Comparison of ENCODE assay signal across 15 cellular contexts in genomic region chr2:234401376-234401775, GRCh38.
DNase-seq lines count a peak whose midpoint lies in the region; ATAC-seq and TF ChIP-seq lines count a peak whose summit lies in the region.
"Had no signal": no experiment of that assay in that cellular context is flagged by ENCODE, and none has a peak within 500 bp of the region (broad histone marks: within the 10 kb centered on the region; RNA-seq: fewer than 3 reads in every experiment).

No MANE protein-coding gene starts in this region.

- ATAC-seq in activated naive CD8-positive, alpha-beta T cell treated with anti-CD3 and anti-CD28 coated beads, Interleukin-2, amount 50 U/mL, for 24 hours = peak; percentile 68
- ATAC-seq in HG03175 (IDR thresholded peaks at IDR 0.05; ENCODE audit: unreplicated experiment) = no peak
- ATAC-seq: CD8-positive, alpha-beta T cell had no signal

- H3K9me3 Mint-ChIP-seq in activated naive CD4-positive, alpha-beta T cell treated with anti-CD3 and anti-CD28 coated beads, Interleukin-2, amount 50 U/mL, for 24 hours = no peaks in the 10 kb centered on the region
- peaks cover 8% of the 10 kb centered on the region for H3K9me3 Mint-ChIP-seq in T-helper 2 cell treated with Interferon-gamma antibody and Interleukin-4, amounts not matched to agents 5 μg/mL and 100 μg/mL, for 36 hours
- H3K9me3 Mint-ChIP-seq in activated naive CD8-positive, alpha-beta T cell treated with anti-CD3 and anti-CD28 coated beads, Interleukin-2, amount 50 U/mL, for 24 hours = no peaks in the 10 kb centered on the region
- H3K9me3 Mint-ChIP-seq in Calu3 (ENCODE audit: low read depth, unreplicated experiment) = no peaks in the 10 kb centered on the region
- H3K9me3 Mint-ChIP-seq: CD8-positive, alpha-beta T cell had no signal

- no peak overlapping the region for H3K27ac Mint-ChIP-seq in activated naive CD4-positive, alpha-beta T cell treated with anti-CD3 and anti-CD28 coated beads, Interleukin-2, amount 50 U/mL, for 24 hours
- peak overlapping the region; percentile 81 for H3K27ac Mint-ChIP-seq in T-helper 2 cell treated with Interferon-gamma antibody and Interleukin-4, amounts not matched to agents 5 μg/mL and 100 μg/mL, for 36 hours
- H3K27ac Mint-ChIP-seq in activated naive CD8-positive, alpha-beta T cell treated with anti-CD3 and anti-CD28 coated beads, Interleukin-2, amount 50 U/mL, for 24 hours = peak overlapping the region; percentile 34
- no peak overlapping the region for H3K27ac Mint-ChIP-seq in Calu3 (ENCODE audit: unreplicated experiment)
- H3K27ac Mint-ChIP-seq: CD8-positive, alpha-beta T cell had no signal

- no peaks in the 10 kb centered on the region for H3K27me3 Mint-ChIP-seq in activated naive CD4-positive, alpha-beta T cell treated with anti-CD3 and anti-CD28 coated beads, Interleukin-2, amount 50 U/mL, for 24 hours
- H3K27me3 Mint-ChIP-seq in T-helper 2 cell treated with Interferon-gamma antibody and Interleukin-4, amounts not matched to agents 5 μg/mL and 100 μg/mL, for 36 hours (ENCODE audit: low read depth) = no peaks in the 10 kb centered on the region
- H3K27me3 Mint-ChIP-seq in activated naive CD8-positive, alpha-beta T cell treated with anti-CD3 and anti-CD28 coated beads, Interleukin-2, amount 50 U/mL, for 24 hours = peaks cover 1% of the 10 kb centered on the region
- H3K27me3 Mint-ChIP-seq in Calu3 (ENCODE audit: unreplicated experiment) = no peaks in the 10 kb centered on the region

- BruUV-seq in Calu3 (replicated peaks; lab: Mats Ljungman, UMichigan) = no TSS peak

- intact Hi-C loops in Calu3 (cut with micrococcal nuclease; ENCODE audit: unreplicated experiment) = no loop called here

- H3K4me3 Mint-ChIP-seq in activated naive CD4-positive, alpha-beta T cell treated with anti-CD3 and anti-CD28 coated beads, Interleukin-2, amount 50 U/mL, for 24 hours = peak overlapping the region; percentile 15
- H3K4me3 Mint-ChIP-seq in T-helper 2 cell treated with Interferon-gamma antibody and Interleukin-4, amounts not matched to agents 5 μg/mL and 100 μg/mL, for 36 hours = peak overlapping the region; percentile 17
- no peak overlapping the region for H3K4me3 Mint-ChIP-seq in activated naive CD8-positive, alpha-beta T cell treated with anti-CD3 and anti-CD28 coated beads, Interleukin-2, amount 50 U/mL, for 24 hours
- H3K4me3 Mint-ChIP-seq in Calu3 (ENCODE audit: low read depth, unreplicated experiment) = no peak overlapping the region
- H3K4me3 Mint-ChIP-seq: CD8-positive, alpha-beta T cell had no signal

- H3K4me1 Mint-ChIP-seq in activated naive CD4-positive, alpha-beta T cell treated with anti-CD3 and anti-CD28 coated beads, Interleukin-2, amount 50 U/mL, for 24 hours = peaks cover 60% of the 10 kb centered on the region
- peaks cover 55% of the 10 kb centered on the region for H3K4me1 Mint-ChIP-seq in T-helper 2 cell treated with Interferon-gamma antibody and Interleukin-4, amounts not matched to agents 5 μg/mL and 100 μg/mL, for 36 hours (ENCODE audit: low read depth)
- peaks cover 59% of the 10 kb centered on the region for H3K4me1 Mint-ChIP-seq in activated naive CD8-positive, alpha-beta T cell treated with anti-CD3 and anti-CD28 coated beads, Interleukin-2, amount 50 U/mL, for 24 hours
- peaks cover 14% of the 10 kb centered on the region for H3K4me1 Mint-ChIP-seq in Calu3 (ENCODE audit: low read depth, unreplicated experiment)

- no peak for DNase-seq in activated naive CD4-positive, alpha-beta T cell treated with Interleukin-2 at 50 U/mL for 16 hours
- DNase-seq in T-helper 2 cell treated with Interferon-gamma antibody and Interleukin-4, amounts not matched to agents 5 μg/mL and 100 μg/mL, for 36 hours (ENCODE audit: low spot score) = no peak
- DNase-seq in activated naive CD8-positive, alpha-beta T cell treated with anti-CD3 and anti-CD28 coated beads, Interleukin-2, amount 50 U/mL, for 24 hours = no peak
- DNase-seq in Calu3 = no peak
- DNase-seq in foreskin melanocyte = no peak
- DNase-seq: BE2C; CD8-positive, alpha-beta T cell; GF-D8; HCEC 1CT; NCI-H1417; NCI-H1930; NCI-H2171; NCI-H510A had no signal

- CTCF ChIA-PET in Calu3 (lab: Charles Lee) = no interaction called here

- no peak for TF ChIP-seq CTCF in Calu3 (IDR thresholded peaks at IDR 0.05; ENCODE audit: unreplicated experiment)

- no peaks in the 10 kb centered on the region for H3K36me3 Mint-ChIP-seq in activated naive CD4-positive, alpha-beta T cell treated with anti-CD3 and anti-CD28 coated beads, Interleukin-2, amount 50 U/mL, for 24 hours
- H3K36me3 Mint-ChIP-seq in T-helper 2 cell treated with Interferon-gamma antibody and Interleukin-4, amounts not matched to agents 5 μg/mL and 100 μg/mL, for 36 hours (ENCODE audit: low read depth) = no peaks in the 10 kb centered on the region
- H3K36me3 Mint-ChIP-seq in activated naive CD8-positive, alpha-beta T cell treated with anti-CD3 and anti-CD28 coated beads, Interleukin-2, amount 50 U/mL, for 24 hours (ENCODE audit: low read depth) = no peaks in the 10 kb centered on the region
- H3K36me3 Mint-ChIP-seq in Calu3 (ENCODE audit: insufficient read depth, unreplicated experiment) = no peaks in the 10 kb centered on the region
- H3K36me3 Mint-ChIP-seq: CD8-positive, alpha-beta T cell had no signal

Comparison
In these comparisons a context has a peak if more than half of its experiments do, and no peak if none do; other contexts are left out.
1. H3K27ac Mint-ChIP-seq: peak in T-helper 2 cell treated with Interferon-gamma antibody and Interleukin-4, amounts not matched to agents 5 μg/mL and 100 μg/mL, for 36 hours (single experiment) and activated naive CD8-positive, alpha-beta T cell treated with anti-CD3 and anti-CD28 coated beads, Interleukin-2, amount 50 U/mL, for 24 hours (single experiment); none in activated naive CD4-positive, alpha-beta T cell treated with anti-CD3 and anti-CD28 coated beads, Interleukin-2, amount 50 U/mL, for 24 hours (single experiment) and Calu3 (single experiment).
2. H3K4me3 Mint-ChIP-seq: peak in activated naive CD4-positive, alpha-beta T cell treated with anti-CD3 and anti-CD28 coated beads, Interleukin-2, amount 50 U/mL, for 24 hours (single experiment) and T-helper 2 cell treated with Interferon-gamma antibody and Interleukin-4, amounts not matched to agents 5 μg/mL and 100 μg/mL, for 36 hours (single experiment); none in activated naive CD8-positive, alpha-beta T cell treated with anti-CD3 and anti-CD28 coated beads, Interleukin-2, amount 50 U/mL, for 24 hours (single experiment) and Calu3 (single experiment).